ENCODE assay signal across 1 cellular context in genomic region chr7:98617051-98617959, GRCh38.
A peak's percentile ranks its signal among the peaks of the same experiment; 100 is the strongest.
TF ChIP-seq lines count a peak whose summit lies in the region.

NPTX2 (plus strand) TSS chr7:98617285; CDS start chr7:98617462, 177 bp downstream.

TF ChIP-seq in HEK293, 187 proteins besides CTCF, POLR2A, EP300 and RAD21 (continued from another document and continues in another):
- peak; percentile 40 for TF ChIP-seq PATZ1 (tag by site-specific recombination; IDR thresholded peaks at IDR 0.05)
- TF ChIP-seq ZNF530 (tag by site-specific recombination; IDR thresholded peaks at IDR 0.05; ENCODE audit: low read depth), result no peak
- TF ChIP-seq RBAK (tag by site-specific recombination; IDR thresholded peaks at IDR 0.05), result no peak
- TF ChIP-seq ZBTB6 (tag by site-specific recombination; IDR thresholded peaks at IDR 0.05), result no peak
- TF ChIP-seq ZNF19 (tag by site-specific recombination; IDR thresholded peaks at IDR 0.05; ENCODE audit: low read depth), result no peak
- no peak for TF ChIP-seq ZNF747 (tag by site-specific recombination; IDR thresholded peaks at IDR 0.05)
- TF ChIP-seq ZNF280D (tag by site-specific recombination; IDR thresholded peaks at IDR 0.05), result no peak
- TF ChIP-seq ZFP41 (tag by site-specific recombination; IDR thresholded peaks at IDR 0.05; ENCODE audit: borderline replicate concordance), result no peak
- no peak for TF ChIP-seq ZNF221 (tag by site-specific recombination; IDR thresholded peaks at IDR 0.05; ENCODE audit: borderline replicate concordance)
- no peak for TF ChIP-seq ZNF529 (tag by site-specific recombination; IDR thresholded peaks at IDR 0.05; ENCODE audit: insufficient replicate concordance)
- TF ChIP-seq ZNF76 (tag by site-specific recombination; IDR thresholded peaks at IDR 0.05; ENCODE audit: borderline replicate concordance, low read depth), result peak; percentile 49; the same call in 1 of the 2 replicates
- no peak for TF ChIP-seq ZNF510 (tag by site-specific recombination; IDR thresholded peaks at IDR 0.05; ENCODE audit: insufficient replicate concordance)
- no peak for TF ChIP-seq SCRT1 (tag by site-specific recombination; IDR thresholded peaks at IDR 0.05; ENCODE audit: borderline replicate concordance)
- TF ChIP-seq GLI4 (tag by site-specific recombination; IDR thresholded peaks at IDR 0.05), result no peak
- no peak for TF ChIP-seq ZNF664 (tag by site-specific recombination; IDR thresholded peaks at IDR 0.05)
- TF ChIP-seq ZNF148 (tag by site-specific recombination; IDR thresholded peaks at IDR 0.05; ENCODE audit: borderline replicate concordance), result no peak
- TF ChIP-seq ZNF544 (tag by site-specific recombination; IDR thresholded peaks at IDR 0.05), result no peak
- TF ChIP-seq ZEB2 (tag by site-specific recombination; IDR thresholded peaks at IDR 0.05), result no peak
- no peak for TF ChIP-seq ZBTB11 (tag by site-specific recombination; conservative IDR thresholded peaks at IDR 0.05; ENCODE audit: low read depth)
- TF ChIP-seq TCF7L2 (IDR thresholded peaks at IDR 0.05; ENCODE audit: borderline replicate concordance, low read depth, low read length), result no peak
- no peak for TF ChIP-seq ZNF175 (tag by site-specific recombination; IDR thresholded peaks at IDR 0.05)
- no peak for TF ChIP-seq ZBTB1 (tag by site-specific recombination; IDR thresholded peaks at IDR 0.05)
- TF ChIP-seq PRDM1 (tag by site-specific recombination; IDR thresholded peaks at IDR 0.05), result no peak
- TF ChIP-seq KLF10 (tag by site-specific recombination; IDR thresholded peaks at IDR 0.05), result peak; percentile 74
- no peak for TF ChIP-seq PRDM4 (tag by site-specific recombination; IDR thresholded peaks at IDR 0.05)
- TF ChIP-seq ZSCAN4 (tag by site-specific recombination; IDR thresholded peaks at IDR 0.05), result no peak
- no peak for TF ChIP-seq ZBTB21 (tag by site-specific recombination; IDR thresholded peaks at IDR 0.05)
- no peak for TF ChIP-seq ZNF596 (tag by site-specific recombination; IDR thresholded peaks at IDR 0.05)
- TF ChIP-seq ZNF549 (tag by site-specific recombination; IDR thresholded peaks at IDR 0.05), result no peak
- TF ChIP-seq ZNF112 (tag by site-specific recombination; IDR thresholded peaks at IDR 0.05), result no peak
- no peak for TF ChIP-seq WT1 (tag by site-specific recombination; IDR thresholded peaks at IDR 0.05)
- TF ChIP-seq ZNF521 (tag by site-specific recombination; IDR thresholded peaks at IDR 0.05), result no peak
- no peak for TF ChIP-seq TRIM28 (IDR thresholded peaks at IDR 0.05; ENCODE audit: borderline replicate concordance, low read length)
- TF ChIP-seq ZBTB8A (tag by site-specific recombination; IDR thresholded peaks at IDR 0.05), result 0 out of 2 replicates have a peak, but pooled peaks have one; percentile 57
- no peak for TF ChIP-seq ZNF2 (tag by site-specific recombination; IDR thresholded peaks at IDR 0.05)
- TF ChIP-seq TSHZ1 (tag by site-specific recombination; IDR thresholded peaks at IDR 0.05; ENCODE audit: borderline replicate concordance), result no peak
- no peak for TF ChIP-seq ZBTB44 (tag by site-specific recombination; IDR thresholded peaks at IDR 0.05)
- no peak for TF ChIP-seq REPIN1 (tag by site-specific recombination; IDR thresholded peaks at IDR 0.05; ENCODE audit: low read depth)
- TF ChIP-seq HOXA7 (CRISPR knock-in tag; IDR thresholded peaks at IDR 0.05; ENCODE audit: borderline replicate concordance), result no peak
- no peak for TF ChIP-seq ZNF768 (tag by site-specific recombination; IDR thresholded peaks at IDR 0.05)
